6 cellular contexts compared by ENCODE assay signal in the genomic region with DNA sequence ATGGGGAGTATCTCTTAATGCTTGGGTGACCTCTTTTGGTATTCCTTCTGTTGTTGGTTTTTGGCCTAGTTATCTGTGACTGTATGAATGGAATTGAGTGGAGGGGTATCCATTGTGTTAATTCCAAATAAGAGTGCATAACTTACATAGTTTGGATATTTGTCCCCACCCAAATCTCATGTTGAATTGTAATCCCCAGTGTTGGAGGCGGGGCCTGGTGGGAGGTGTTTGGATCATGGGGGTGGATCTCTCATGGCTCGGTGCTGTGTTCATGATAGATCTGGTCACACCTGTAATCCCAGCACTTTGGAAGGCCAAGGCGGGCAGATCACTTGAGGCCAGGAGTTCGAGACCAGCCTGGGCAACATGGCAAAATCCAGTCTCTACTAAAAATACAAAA. TPM values are rescaled to one million over a fixed set of nuclear protein-coding genes. Genes with fewer than 3 reads are reported as not detected.
DNase-seq lines count a peak whose midpoint lies in the region; ATAC-seq, FAIRE-seq and TF ChIP-seq lines count a peak whose summit lies in the region.
"Not testable (repeated sequence)": the region's sequence is repeated elsewhere in the genome, so short reads cannot be mapped to it uniquely, and the experiment has no call there.

No MANE protein-coding gene starts in this region.

- not testable (repeated sequence) for TF ChIP-seq EP300 in Ishikawa (IDR thresholded peaks at IDR 0.05; ENCODE audit: borderline replicate concordance); HepG2 (IDR thresholded peaks at IDR 0.05; ENCODE audit: low read depth in 2 of 2, low read length in 2 of 2); HepG2 (CRISPR knock-in tag; IDR thresholded peaks at IDR 0.05; ENCODE audit: borderline replicate concordance)

- not testable (repeated sequence) for H3K36me3 ChIP-seq in SJSA1; HepG2 (replicated peaks in 1 of 2; ENCODE audit: control insufficient read depth in 1 of 2, insufficient read depth in 2 of 2, low read length in 2 of 2); gastrocnemius medialis

- H4K20me1 ChIP-seq in HepG2 (ENCODE audit: insufficient read depth, low read length) = not testable (repeated sequence)

- H3K79me2 ChIP-seq in HepG2 (ENCODE audit: insufficient read depth, low read length) = not testable (repeated sequence)

- intact Hi-C loops in HepG2 (cut with micrococcal nuclease; ENCODE audit: unreplicated experiment); gastrocnemius medialis (cut with DNase I; ENCODE audit: low total_unique reads): not testable (repeated sequence)

- POLR2A ChIA-PET in HepG2 (lab: Yijun Ruan, JAX) = not testable (repeated sequence)

- not testable (repeated sequence) for H3K27me3 ChIP-seq in SJSA1 (replicated peaks); HepG2 (ENCODE audit: control insufficient read depth in 1 of 2, insufficient read depth in 2 of 2, low read length in 2 of 2); gastrocnemius medialis

- not testable (repeated sequence) for TF ChIP-seq POLR2A in HepG2 (IDR thresholded peaks at IDR 0.05; ENCODE audit: insufficient read depth in 1 of 2, low read depth in 2 of 2, low read length in 2 of 2); gastrocnemius medialis (IDR thresholded peaks at IDR 0.05)

- not testable (repeated sequence) for H3K4me3 Mint-ChIP-seq in nephron progenitor cell, type B pancreatic cell

- H3K27ac ChIP-seq in SJSA1 (peak overlapping the region; percentile 1), gastrocnemius medialis (peak overlapping the region; percentile 55 to 76 (median 69))
- H3K27ac ChIP-seq in HepG2 (ENCODE audit: extremely low read length, insufficient read depth, low read length) = not testable (repeated sequence)

- CTCF ChIA-PET in HepG2 (lab: Yijun Ruan, JAX; ENCODE audit: low intra/inter-chr PET ratio, low total read pairs) = not testable (repeated sequence)

- whole genome bisulfite sequencing in HepG2 (ENCODE audit: low lambda C conversion rate) = 100% methylated on average over 4 of the region's 4 CpGs

- H3K4me1 Mint-ChIP-seq in nephron progenitor cell; type B pancreatic cell (ENCODE audit: unreplicated experiment): not testable (repeated sequence)

- not testable (repeated sequence) for FAIRE-seq in HepG2 (lab: Jason Lieb, UNC)

- peak overlapping the region; percentile 10 for H3K27ac Mint-ChIP-seq in nephron progenitor cell
- peak overlapping the region; percentile 41 for H3K27ac Mint-ChIP-seq in type B pancreatic cell

- in situ Hi-C loops in HepG2 (cut with HindIII; ENCODE audit: extremely low pct_ligation_motif_present, low pct_unique_long_range_greater_than_20kb); gastrocnemius medialis (cut with MboI; ENCODE audit: low sequenced_read_pairs in 4 of 4): not testable (repeated sequence)

- H3K4me1 ChIP-seq in SJSA1 (replicated peaks) = peaks cover 62% of the 10 kb centered on the region
- peaks cover 85% of the 10 kb centered on the region for H3K4me1 ChIP-seq in HepG2 (ENCODE audit: insufficient read depth, low read length)
- H3K4me1 ChIP-seq in gastrocnemius medialis = peaks cover 19 to 21% of the 10 kb centered on the region in 2 donors

- H2AFZ ChIP-seq in HepG2 (ENCODE audit: low read length) = not testable (repeated sequence)

- H3K36me3 Mint-ChIP-seq in nephron progenitor cell (ENCODE audit: low read depth); type B pancreatic cell: not testable (repeated sequence)

- not testable (repeated sequence) for TF ChIP-seq CTCF in HepG2 (CRISPR knock-in tag; IDR thresholded peaks at IDR 0.05); nephron progenitor cell (IDR thresholded peaks at IDR 0.05); gastrocnemius medialis (IDR thresholded peaks at IDR 0.05 in 4 of 5, conservative IDR thresholded peaks at IDR 0.05 in 1 of 5); type B pancreatic cell (conservative IDR thresholded peaks at IDR 0.05)

- H3K9me3 ChIP-seq in SJSA1 (replicated peaks); HepG2 (ENCODE audit: low read length); gastrocnemius medialis: not testable (repeated sequence)

- H3K27me3 Mint-ChIP-seq in nephron progenitor cell (ENCODE audit: low read depth, poor library complexity) = peaks cover 11% of the 10 kb centered on the region
- H3K27me3 Mint-ChIP-seq in type B pancreatic cell = not testable (repeated sequence)

- BruUV-seq in HepG2 (replicated peaks; lab: Mats Ljungman, UMichigan) = not testable (repeated sequence)

- TF ChIP-seq RAD21 in Ishikawa (IDR thresholded peaks at IDR 0.05; ENCODE audit: low read depth); HepG2 (CRISPR knock-in tag; IDR thresholded peaks at IDR 0.05): not testable (repeated sequence)

- not testable (repeated sequence) for H3K4me3 ChIP-seq in SJSA1; HepG2 (replicated peaks in 1 of 3; ENCODE audit: insufficient read depth in 1 of 3, low read depth in 2 of 3, low read length in 3 of 3); gastrocnemius medialis

- not testable (repeated sequence) for H3K4me2 ChIP-seq in HepG2 (ENCODE audit: low read depth, low read length)

- DNase-seq in SJSA1 (ENCODE audit: low read depth in 1 of 2, low spot score in 2 of 2) = peak; percentile 71 to 82
- not testable (repeated sequence) for DNase-seq in HepG2 (ENCODE audit: low spot score); nephron progenitor cell; type B pancreatic cell (ENCODE audit: extremely low spot score, unreplicated experiment)
- peak in 1 of 2 donors; percentile 16 for DNase-seq in gastrocnemius medialis

- H3K9ac ChIP-seq in HepG2 (ENCODE audit: insufficient read depth, low read depth, low read length) = not testable (repeated sequence)

- ATAC-seq in HepG2, gastrocnemius medialis: not testable (repeated sequence)

- H3K9me3 Mint-ChIP-seq in nephron progenitor cell, type B pancreatic cell: not testable (repeated sequence)

RNA-seq across cellular contexts. Expression of a gene that starts 13.2 kb away (rescaled TPM):
- total RNA-seq in SJSA1 (2014; rRNA removed; shearing (Covaris generic)) = 322 and 475 TPM in 2 replicates
- 18.0 and 27.1 TPM in 2 replicates for total RNA-seq in HepG2 (2016; rRNA removed; fragmentation: Illumina TruSeq; extraction: Trizol)
- total RNA-seq in HepG2 (2016; cell fraction: cytosol; rRNA removed; fragmentation: Illumina TruSeq; extraction: Trizol; ENCODE audit: low read depth) = 7.1 and 7.8 TPM in 2 replicates
- 15.8 and 29.9 TPM in 2 replicates for total RNA-seq in HepG2 (2016; cell fraction: insoluble cytoplasmic fraction; rRNA removed; fragmentation: Illumina TruSeq; extraction: Trizol)
- 14.2 and 16.6 TPM in 2 replicates for total RNA-seq in HepG2 (2016; cell fraction: membrane; rRNA removed; fragmentation: Illumina TruSeq; extraction: Trizol)
- 53.7 and 56.5 TPM in 2 replicates for total RNA-seq in HepG2 (2016; cell fraction: nucleus; rRNA removed; fragmentation: Illumina TruSeq; extraction: Trizol)
- polyA plus RNA-seq in HepG2 (2011; rRNA removed) = 55.5 and 79.2 TPM in 2 replicates
- polyA plus RNA-seq in HepG2 (2011; cell fraction: cytosol; rRNA removed) = 59.1 and 69.7 TPM in 2 replicates
- polyA plus RNA-seq in HepG2 (2011; cell fraction: nucleus; rRNA removed) = 85.1 and 113 TPM in 2 replicates
- 48.1 and 56.6 TPM in 2 replicates for polyA plus RNA-seq in HepG2 (2012)
- 4.7 and 6.0 TPM in 2 replicates for polyA plus RNA-seq in HepG2 (2016; cell fraction: cytosol; fragmentation: Illumina TruSeq; extraction: Trizol; ENCODE audit: low read depth)
- 17.2 and 23.0 TPM in 2 replicates for polyA plus RNA-seq in HepG2 (2016; cell fraction: insoluble cytoplasmic fraction; fragmentation: Illumina TruSeq; extraction: Trizol; ENCODE audit: low read depth)
- polyA plus RNA-seq in HepG2 (2016; cell fraction: membrane; fragmentation: Illumina TruSeq; extraction: Trizol; ENCODE audit: low read depth) = 9.3 and 9.4 TPM in 2 replicates
- polyA plus RNA-seq in HepG2 (2016; cell fraction: nucleus; fragmentation: Illumina TruSeq; extraction: Trizol; ENCODE audit: insufficient read depth, low read depth) = 63.2 and 85.8 TPM in 2 replicates
- 142 and 198 TPM in 2 replicates for polyA minus RNA-seq in HepG2 (2011; rRNA and poly(A)+ RNA removed; ENCODE audit: low replicate concordance)
- 72.5 and 80.5 TPM in 2 replicates for polyA minus RNA-seq in HepG2 (2011; cell fraction: cytosol; rRNA and poly(A)+ RNA removed)
- polyA minus RNA-seq in HepG2 (2011; cell fraction: nucleus; rRNA and poly(A)+ RNA removed) = 95.3 and 131 TPM in 2 replicates
- total RNA-seq in gastrocnemius medialis = 1,000 to 10,000 TPM in 1 of 4 donors, 100 to 1,000 TPM in 3; 345 to 1,004 (median 793) TPM
- 50.9 and 163 TPM in 2 replicates for total RNA-seq in type B pancreatic cell (ENCODE audit: low replicate concordance)

RNA-seq across cellular contexts. Expression of a gene that starts 49.9 kb away (rescaled TPM):
- total RNA-seq in SJSA1 (2014; rRNA removed; shearing (Covaris generic)) = 115 and 202 TPM in 2 replicates
- total RNA-seq in HepG2 (2016; rRNA removed; fragmentation: Illumina TruSeq; extraction: Trizol) (56.6 and 78.5 TPM in 2 replicates), gastrocnemius medialis (100 to 1,000 TPM in 1 of 4 donors, 10 to 100 TPM in 3; 54.4 to 108 (median 88.0) TPM), type B pancreatic cell (ENCODE audit: low replicate concordance) (85.2 and 105 TPM in 2 replicates)
- 56.7 and 59.9 TPM in 2 replicates for total RNA-seq in HepG2 (2016; cell fraction: cytosol; rRNA removed; fragmentation: Illumina TruSeq; extraction: Trizol; ENCODE audit: low read depth)
- 51.2 and 75.8 TPM in 2 replicates for total RNA-seq in HepG2 (2016; cell fraction: insoluble cytoplasmic fraction; rRNA removed; fragmentation: Illumina TruSeq; extraction: Trizol)
- 144 and 156 TPM in 2 replicates for total RNA-seq in HepG2 (2016; cell fraction: membrane; rRNA removed; fragmentation: Illumina TruSeq; extraction: Trizol)
- total RNA-seq in HepG2 (2016; cell fraction: nucleus; rRNA removed; fragmentation: Illumina TruSeq; extraction: Trizol) = 57.0 and 67.0 TPM in 2 replicates
- 184 and 205 TPM in 2 replicates for polyA plus RNA-seq in HepG2 (2011; rRNA removed)
- 216 and 224 TPM in 2 replicates for polyA plus RNA-seq in HepG2 (2011; cell fraction: cytosol; rRNA removed)
- polyA plus RNA-seq in HepG2 (2011; cell fraction: nucleus; rRNA removed) = 121 and 137 TPM in 2 replicates
- polyA plus RNA-seq in HepG2 (2012) = 145 and 175 TPM in 2 replicates
- polyA plus RNA-seq in HepG2 (2016; cell fraction: cytosol; fragmentation: Illumina TruSeq; extraction: Trizol; ENCODE audit: low read depth) = 87.6 and 105 TPM in 2 replicates
- polyA plus RNA-seq in HepG2 (2016; cell fraction: insoluble cytoplasmic fraction; fragmentation: Illumina TruSeq; extraction: Trizol; ENCODE audit: low read depth) = 71.8 and 81.7 TPM in 2 replicates
- polyA plus RNA-seq in HepG2 (2016; cell fraction: membrane; fragmentation: Illumina TruSeq; extraction: Trizol; ENCODE audit: low read depth) = 183 and 185 TPM in 2 replicates
- 94.6 and 95.4 TPM in 2 replicates for polyA plus RNA-seq in HepG2 (2016; cell fraction: nucleus; fragmentation: Illumina TruSeq; extraction: Trizol; ENCODE audit: insufficient read depth, low read depth)
- 179 and 302 TPM in 2 replicates for polyA minus RNA-seq in HepG2 (2011; rRNA and poly(A)+ RNA removed; ENCODE audit: low replicate concordance)
- 60.3 and 74.0 TPM in 2 replicates for polyA minus RNA-seq in HepG2 (2011; cell fraction: cytosol; rRNA and poly(A)+ RNA removed)
- 85.1 and 89.6 TPM in 2 replicates for polyA minus RNA-seq in HepG2 (2011; cell fraction: nucleus; rRNA and poly(A)+ RNA removed)
